In the genomic region with DNA sequence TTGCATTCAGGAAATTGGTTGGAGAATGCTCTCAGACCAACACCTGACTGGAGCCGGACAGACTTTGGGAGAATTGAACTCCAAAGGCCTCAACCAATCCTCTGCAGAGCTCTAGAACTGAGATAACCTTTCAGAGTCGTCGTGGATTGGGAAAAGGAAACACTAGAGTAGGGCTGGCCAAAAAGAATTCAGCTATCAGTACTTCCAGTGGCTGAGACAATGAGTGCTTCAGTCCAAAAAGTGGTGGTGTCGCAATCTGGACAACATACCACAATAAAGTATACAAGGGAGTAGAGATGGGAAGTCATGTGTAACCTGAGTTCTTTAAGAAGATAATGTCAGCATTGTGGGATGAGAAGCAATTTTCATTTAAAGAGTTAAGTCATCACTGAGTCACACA, we compare ENCODE assay signal across 15 cellular contexts.
A peak's percentile ranks its signal among the peaks of the same experiment; 100 is the strongest.
DNase-seq lines count a peak whose midpoint lies in the region; ATAC-seq and TF ChIP-seq lines count a peak whose summit lies in the region.
"Had no signal": no experiment of that assay in that cellular context is flagged by ENCODE, and none has a peak within 500 bp of the region (broad histone marks: within the 10 kb centered on the region; RNA-seq: fewer than 3 reads in every experiment).

No MANE protein-coding gene starts in this region.

- no peaks in the 10 kb centered on the region for H3K4me1 ChIP-seq in neural progenitor cell
- H3K4me1 ChIP-seq in colonic mucosa: no peaks in the 10 kb centered on the region
- H3K4me1 ChIP-seq: spleen had no signal

- no peak overlapping the region for H3K27ac Mint-ChIP-seq in neural progenitor cell
- no peak overlapping the region for H3K27ac Mint-ChIP-seq in activated CD8-positive, alpha-beta memory T cell treated with anti-CD3 and anti-CD28 coated beads, Interleukin-2, amount 10 ng/mL, durations not matched to agents 7 days and 5 days
- H3K27ac Mint-ChIP-seq: naive B cell, T-cell had no signal

- DNase-seq in GM03348 (ENCODE audit: low spot score) (peak; percentile 61), NCI-H226 (peak; percentile 95), choroid plexus epithelial cell (ENCODE audit: low read depth) (peak; percentile 52), neural progenitor cell (ENCODE audit: low spot score) (no peak), colonic mucosa (no peak), GM10248 (ENCODE audit: extremely low spot score) (no peak), 8988T (no peak)
- DNase-seq in activated CD8-positive, alpha-beta memory T cell treated with anti-CD3 and anti-CD28 coated beads, Interleukin-2, amount 10 ng/mL, durations not matched to agents 7 days and 5 days: no peak
- DNase-seq: activated naive CD4-positive, alpha-beta T cell treated with anti-CD3 and anti-CD28 coated beads, Interleukin-2, amount 50 U/mL, for 16 hours; effector CD4-positive, alpha-beta T cell; naive B cell; NCI-H187; NK-92 treated with Interleukin-12 subunit alpha and Interleukin-12 subunit beta, amount 100 ng/mL, for 24 hours; spleen; T-cell had no signal

- TF ChIP-seq CTCF in choroid plexus epithelial cell (conservative IDR thresholded peaks at IDR 0.05; ENCODE audit: low read depth, low read length) (no peak), neural progenitor cell (IDR thresholded peaks at IDR 0.05) (no peak), colonic mucosa (IDR thresholded peaks at IDR 0.05) (no peak), GM10248 (IDR thresholded peaks at IDR 0.05; ENCODE audit: control extremely low read depth, extremely low read depth, low read depth, missing control alignments) (no peak)

- no peaks in the 10 kb centered on the region for H3F3A ChIP-seq in neural progenitor cell (ENCODE audit: low read depth)

- H3K36me3 Mint-ChIP-seq in neural progenitor cell: no peaks in the 10 kb centered on the region
- H3K36me3 Mint-ChIP-seq in activated CD8-positive, alpha-beta memory T cell treated with anti-CD3 and anti-CD28 coated beads, Interleukin-2, amount 10 ng/mL, durations not matched to agents 7 days and 5 days: no peaks in the 10 kb centered on the region
- H3K36me3 Mint-ChIP-seq: naive B cell, T-cell had no signal

- intact Hi-C loops in colonic mucosa (cut with DNase I): no loop called here

- H3K4me2 ChIP-seq in neural progenitor cell: no peak overlapping the region

- H3K4me1 Mint-ChIP-seq in neural progenitor cell: no peaks in the 10 kb centered on the region
- H3K4me1 Mint-ChIP-seq in activated CD8-positive, alpha-beta memory T cell treated with anti-CD3 and anti-CD28 coated beads, Interleukin-2, amount 10 ng/mL, durations not matched to agents 7 days and 5 days: no peaks in the 10 kb centered on the region
- H3K4me1 Mint-ChIP-seq: naive B cell, T-cell had no signal

- H3K9ac ChIP-seq in neural progenitor cell (no peak overlapping the region), colonic mucosa (ENCODE audit: low read depth in 2 of 2, low read length in 2 of 2) (no peak overlapping the region)

- H2AFZ ChIP-seq in neural progenitor cell (replicated peaks): peak overlapping the region; percentile 60

- peaks cover 3% of the 10 kb centered on the region for H3K27me3 Mint-ChIP-seq in neural progenitor cell (ENCODE audit: insufficient read depth, low read depth)
- no peaks in the 10 kb centered on the region for H3K27me3 Mint-ChIP-seq in activated CD8-positive, alpha-beta memory T cell treated with anti-CD3 and anti-CD28 coated beads, Interleukin-2, amount 10 ng/mL, durations not matched to agents 7 days and 5 days
- H3K27me3 Mint-ChIP-seq: naive B cell, T-cell had no signal

- H3K79me2 ChIP-seq in neural progenitor cell (ENCODE audit: low read depth): no peaks in the 10 kb centered on the region

- H3K27me3 ChIP-seq in neural progenitor cell: no peaks in the 10 kb centered on the region
- H3K27me3 ChIP-seq in colonic mucosa: no peaks in the 10 kb centered on the region
- H3K27me3 ChIP-seq: spleen had no signal

- no peaks in the 10 kb centered on the region for H3K36me3 ChIP-seq in neural progenitor cell
- H3K36me3 ChIP-seq in colonic mucosa: no peaks in the 10 kb centered on the region
- H3K36me3 ChIP-seq: spleen had no signal

- H3K9me3 ChIP-seq in neural progenitor cell (ENCODE audit: low read depth) (no peaks in the 10 kb centered on the region), colonic mucosa (no peaks in the 10 kb centered on the region)

- no peaks in the 10 kb centered on the region for H4K20me1 ChIP-seq in neural progenitor cell (ENCODE audit: low read depth)

- H3K4me3 Mint-ChIP-seq in neural progenitor cell: no peak overlapping the region
- no peak overlapping the region for H3K4me3 Mint-ChIP-seq in activated CD8-positive, alpha-beta memory T cell treated with anti-CD3 and anti-CD28 coated beads, Interleukin-2, amount 10 ng/mL, durations not matched to agents 7 days and 5 days
- H3K4me3 Mint-ChIP-seq: naive B cell, T-cell had no signal

- H3K9me3 Mint-ChIP-seq in neural progenitor cell: no peaks in the 10 kb centered on the region
- no peaks in the 10 kb centered on the region for H3K9me3 Mint-ChIP-seq in activated CD8-positive, alpha-beta memory T cell treated with anti-CD3 and anti-CD28 coated beads, Interleukin-2, amount 10 ng/mL, durations not matched to agents 7 days and 5 days (ENCODE audit: low read depth)

- H3K4me3 ChIP-seq in choroid plexus epithelial cell (ENCODE audit: low read depth, low read length) (no peak overlapping the region), neural progenitor cell (no peak overlapping the region), colonic mucosa (no peak overlapping the region)
- H3K4me3 ChIP-seq: spleen had no signal

- POLR2A ChIA-PET in GM10248 (lab: Yijun Ruan, JAX): no interaction called here

- no peak for ATAC-seq in activated CD8-positive, alpha-beta memory T cell treated with anti-CD3 and anti-CD28 coated beads, Interleukin-2, amount 10 ng/mL, durations not matched to agents 7 days and 5 days
- ATAC-seq: T-cell had no signal

- H3K27ac ChIP-seq in neural progenitor cell: no peak overlapping the region
- H3K27ac ChIP-seq in colonic mucosa: no peak overlapping the region
- H3K27ac ChIP-seq: spleen had no signal

- CTCF ChIA-PET in activated CD8-positive, alpha-beta memory T cell treated with anti-CD3 and anti-CD28 coated beads, Interleukin-2, amount 10 ng/mL, durations not matched to agents 7 days and 5 days (lab: Charles Lee): no interaction called here
- CTCF ChIA-PET in GM10248 (lab: Yijun Ruan, JAX): no interaction called here

Comparison
In these comparisons a context has a peak if more than half of its experiments do, and no peak if none do; other contexts are left out.
1. DNase-seq: peak in GM03348 (single experiment), NCI-H226 (single experiment) and choroid plexus epithelial cell (single experiment); none in neural progenitor cell (single experiment), colonic mucosa (single experiment), activated CD8-positive, alpha-beta memory T cell treated with anti-CD3 and anti-CD28 coated beads, Interleukin-2, amount 10 ng/mL, durations not matched to agents 7 days and 5 days (single experiment), GM10248 (single experiment) and 8988T (single experiment).